8 cellular contexts compared by ENCODE assay signal in genomic region chr11:117095301-117096139, GRCh38. TPM values are rescaled to one million over a fixed set of nuclear protein-coding genes. Genes with fewer than 3 reads are reported as not detected.
DNase-seq lines count a peak whose midpoint lies in the region; ATAC-seq, FAIRE-seq and TF ChIP-seq lines count a peak whose summit lies in the region.

No MANE protein-coding gene starts in this region.

- H3K27me3 Mint-ChIP-seq in IgD-negative memory B cell (no peaks in the 10 kb centered on the region), astrocyte (ENCODE audit: low read depth, unreplicated experiment) (no peaks in the 10 kb centered on the region)

- no peak overlapping the region for H3K4me3 ChIP-seq in BLaER1
- no peak overlapping the region for H3K4me3 ChIP-seq in astrocyte (ENCODE audit: insufficient read depth, low read depth, low read length)

- H3K27ac ChIP-seq in BLaER1 = no peak overlapping the region
- H3K27ac ChIP-seq in astrocyte (ENCODE audit: low read depth, low read length) = no peak overlapping the region

- H3K4me3 Mint-ChIP-seq in IgD-negative memory B cell (peak overlapping the region; percentile 81 to 99 (median 97)), astrocyte (ENCODE audit: unreplicated experiment) (peak overlapping the region; percentile 99)

- H3K4me1 Mint-ChIP-seq in IgD-negative memory B cell (peaks cover 53 to 65% (median 60%) of the 10 kb centered on the region in 3 donors), astrocyte (ENCODE audit: low read depth, unreplicated experiment) (peaks cover 26% of the 10 kb centered on the region)

- H3K27me3 ChIP-seq in BLaER1 (no peaks in the 10 kb centered on the region), astrocyte (ENCODE audit: insufficient read depth, low read length) (no peaks in the 10 kb centered on the region)

- in situ Hi-C loops in KBM-7 (cut with MboI; ENCODE audit: low pct_unique_long_range_greater_than_20kb, low sequenced_read_pairs) = loop anchor here (25.0 kb wide), 1 partner anchor 208 kb away; no protein-coding TSS in a partner anchor

- H3K79me2 ChIP-seq in astrocyte (ENCODE audit: insufficient read depth, low read length) = peaks cover 77% of the 10 kb centered on the region

- no peak for TF ChIP-seq CTCF in astrocyte (IDR thresholded peaks at IDR 0.05; ENCODE audit: insufficient read depth, low read depth, low read length)

- H3K4me2 ChIP-seq in BLaER1 (peak overlapping the region; percentile 95), astrocyte (ENCODE audit: low read length) (peak overlapping the region; percentile 95)

- H3K27ac Mint-ChIP-seq in IgD-negative memory B cell = peak overlapping the region; percentile 87 to 100 (median 95)
- H3K27ac Mint-ChIP-seq in astrocyte (ENCODE audit: unreplicated experiment) = peak overlapping the region; percentile 21

- peaks cover 8% of the 10 kb centered on the region for H3K36me3 Mint-ChIP-seq in IgD-negative memory B cell
- peaks cover 5% of the 10 kb centered on the region for H3K36me3 Mint-ChIP-seq in astrocyte (ENCODE audit: low read depth, unreplicated experiment)

- peak; percentile 52 for FAIRE-seq in astrocyte (lab: Jason Lieb, UNC)

- H4K20me1 ChIP-seq in BLaER1 = peaks cover 71% of the 10 kb centered on the region
- peaks cover 58% of the 10 kb centered on the region for H4K20me1 ChIP-seq in astrocyte (ENCODE audit: insufficient read depth, low read length)

- H3K4me1 ChIP-seq in BLaER1 (peaks cover 51% of the 10 kb centered on the region), astrocyte (ENCODE audit: insufficient read depth, low read length) (peaks cover 30% of the 10 kb centered on the region)

- peak; percentile 26 for DNase-seq in astrocyte (ENCODE audit: low read depth)
- DNase-seq in medulla oblongata (ENCODE audit: extremely low spot score) = peak; percentile 53
- DNase-seq in stimulated activated CD4-positive, alpha-beta T cell treated with anti-CD3 and anti-CD28 coated beads, Interleukin-4, amount 100 ng/mL, for 24 hours = no peak
- DNase-seq in KBM-7 = no peak
- no peak for DNase-seq in stimulated activated CD4-positive, alpha-beta T cell treated with anti-CD3 and anti-CD28 coated beads, Interleukin-2, amount 100 ng/mL, for 24 hours

- no peak overlapping the region for H2AFZ ChIP-seq in astrocyte (ENCODE audit: low read depth, low read length)

- H3K36me3 ChIP-seq in BLaER1 (no peaks in the 10 kb centered on the region), astrocyte (ENCODE audit: insufficient read depth, low read length) (no peaks in the 10 kb centered on the region)

- H3K9me3 ChIP-seq in BLaER1 = no peaks in the 10 kb centered on the region
- H3K9me3 ChIP-seq in astrocyte (ENCODE audit: insufficient read depth, low read depth, low read length) = no peaks in the 10 kb centered on the region

- no peak for ATAC-seq in GM19395 (IDR thresholded peaks at IDR 0.05; ENCODE audit: unreplicated experiment)

- H3K9me3 Mint-ChIP-seq in IgD-negative memory B cell = peaks cover 0 to 3% (median 0%) of the 10 kb centered on the region in 3 donors
- no peaks in the 10 kb centered on the region for H3K9me3 Mint-ChIP-seq in astrocyte (ENCODE audit: unreplicated experiment)

- H3K9ac ChIP-seq in BLaER1 (no peak overlapping the region), astrocyte (ENCODE audit: low read length) (no peak overlapping the region)

RNA-seq across cellular contexts. Expression of gene SIK3, which starts 2.7 kb away (rescaled TPM):
- 25.1 TPM for polyA plus RNA-seq in IgD-negative memory B cell
- 31.8 and 34.4 TPM in 2 replicates for total RNA-seq in astrocyte

RNA-seq across cellular contexts. Expression of gene PAFAH1B2, which starts 48.6 kb away (rescaled TPM):
- 20.6 TPM for polyA plus RNA-seq in IgD-negative memory B cell
- 139 and 142 TPM in 2 replicates for total RNA-seq in astrocyte

Comparison
In these comparisons a context has a peak if more than half of its experiments do, and no peak if none do; other contexts are left out.
1. DNase-seq: peak in astrocyte (single experiment) and medulla oblongata (single experiment); none in stimulated activated CD4-positive, alpha-beta T cell treated with anti-CD3 and anti-CD28 coated beads, Interleukin-4, amount 100 ng/mL, for 24 hours (single experiment), KBM-7 (single experiment) and stimulated activated CD4-positive, alpha-beta T cell treated with anti-CD3 and anti-CD28 coated beads, Interleukin-2, amount 100 ng/mL, for 24 hours (0 of 2).